ENCODE assay signal across 16 cellular contexts in genomic region chr4:110119880-110120279, GRCh38.
DNase-seq lines count a peak whose midpoint lies in the region; ATAC-seq, FAIRE-seq and TF ChIP-seq lines count a peak whose summit lies in the region.
"Had no signal": no experiment of that assay in that cellular context is flagged by ENCODE, and none has a peak within 500 bp of the region (broad histone marks: within the 10 kb centered on the region; RNA-seq: fewer than 3 reads in every experiment).

No MANE protein-coding gene starts in this region.

- POLR2A ChIA-PET in AG04449 (lab: Yijun Ruan, JAX) = interaction anchor here (0.9 kb wide), 1 partner anchor 29 kb away, joined by 4 read pairs; no protein-coding TSS in a partner anchor

- peak overlapping the region; percentile 51 for H3K4me2 ChIP-seq in astrocyte (ENCODE audit: low read length)

- H3K4me3 Mint-ChIP-seq in astrocyte (ENCODE audit: unreplicated experiment) = no peak overlapping the region
- H3K4me3 Mint-ChIP-seq: activated naive CD8-positive, alpha-beta T cell had no signal

- peak; percentile 71 for FAIRE-seq in astrocyte (lab: Jason Lieb, UNC)

- 79 to 89% methylated on average over 1 of the region's 1 CpG for WGBS in aorta, 2 donors

- peaks cover 3% of the 10 kb centered on the region for H3K36me3 Mint-ChIP-seq in astrocyte (ENCODE audit: low read depth, unreplicated experiment)

- no peak for TF ChIP-seq CTCF in AG04449 (IDR thresholded peaks at IDR 0.05; ENCODE audit: insufficient read depth, low read length, missing control alignments)
- TF ChIP-seq CTCF in astrocyte (IDR thresholded peaks at IDR 0.05; ENCODE audit: insufficient read depth, low read depth, low read length) = no peak

- no peak overlapping the region for H3K27ac Mint-ChIP-seq in astrocyte (ENCODE audit: unreplicated experiment)
- H3K27ac Mint-ChIP-seq: activated naive CD8-positive, alpha-beta T cell; progenitor cell of endocrine pancreas had no signal

- H3K9me3 ChIP-seq in astrocyte (ENCODE audit: insufficient read depth, low read depth, low read length) (no peaks in the 10 kb centered on the region), aorta (ENCODE audit: control insufficient read depth, low read length) (no peaks in the 10 kb centered on the region)
- H3K9me3 ChIP-seq: left lung, upper lobe of left lung had no signal

- no peak overlapping the region for H2AFZ ChIP-seq in astrocyte (ENCODE audit: low read depth, low read length)

- H3K36me3 ChIP-seq in astrocyte (ENCODE audit: insufficient read depth, low read length) = no peaks in the 10 kb centered on the region
- H3K36me3 ChIP-seq in aorta (ENCODE audit: control insufficient read depth in 1 of 2, insufficient read depth in 2 of 2, low read length in 1 of 2) = no peaks in the 10 kb centered on the region
- H3K36me3 ChIP-seq: left lung, upper lobe of left lung had no signal

- CTCF ChIA-PET in AG04449 (lab: Yijun Ruan, JAX) = interaction anchor here (0.6 to 1.3 kb wide), 3 partner anchors 9 to 398 kb away, joined by 3 to 4 read pairs (median 4); no protein-coding TSS in a partner anchor

- H3K79me2 ChIP-seq in astrocyte (ENCODE audit: insufficient read depth, low read length) = peaks cover 2% of the 10 kb centered on the region

- H3K9ac ChIP-seq in astrocyte (ENCODE audit: low read length) = no peak overlapping the region
- H3K9ac ChIP-seq: BLaER1 treated with 17β-estradiol and CSF1 and Interleukin-3, amounts not matched to agents 10 nM and 100 nM had no signal

- H3K9me3 Mint-ChIP-seq in astrocyte (ENCODE audit: unreplicated experiment) = no peaks in the 10 kb centered on the region

- DNase-seq in AG04449 (ENCODE audit: low read depth, low spot score) = peak; percentile 59
- peak; percentile 79 for DNase-seq in astrocyte (ENCODE audit: low read depth)
- DNase-seq in glomerular visceral epithelial cell (ENCODE audit: extremely low spot score) = peak; percentile 13
- DNase-seq in DMS79 (lab: John Stamatoyannopoulos, UW) = no peak
- no peak for DNase-seq in aorta
- no peak for DNase-seq in ureter (ENCODE audit: low spot score)
- DNase-seq: activated CD4-positive, alpha-beta T cell treated with anti-CD3 and anti-CD28 coated beads, Interleukin-2, amount 50 U/mL, for 48 hours; Karpas-422; left lung; NCI-H526 treated with DMSO at 0.1 percent for 48 hours had no signal

- H3K4me1 Mint-ChIP-seq in astrocyte (ENCODE audit: low read depth, unreplicated experiment) = peaks cover 7% of the 10 kb centered on the region

- H4K20me1 ChIP-seq in astrocyte (ENCODE audit: insufficient read depth, low read length) = peaks cover 3% of the 10 kb centered on the region
- H4K20me1 ChIP-seq: BLaER1 treated with 17β-estradiol and CSF1 and Interleukin-3, amounts not matched to agents 10 nM and 100 nM had no signal

- intact Hi-C loops in aorta (cut with DNase I) = no loop called here

- H3K4me1 ChIP-seq in astrocyte (ENCODE audit: insufficient read depth, low read length) (peaks cover 6% of the 10 kb centered on the region), aorta (ENCODE audit: control insufficient read depth in 1 of 2, insufficient read depth in 2 of 2, low read length in 2 of 2) (no peaks in the 10 kb centered on the region)

- H3K27me3 ChIP-seq in astrocyte (ENCODE audit: insufficient read depth, low read length) (no peaks in the 10 kb centered on the region), aorta (ENCODE audit: control insufficient read depth in 1 of 2, insufficient read depth in 2 of 2, low read length in 1 of 2) (no peaks in the 10 kb centered on the region)
- H3K27me3 ChIP-seq: BLaER1 treated with 17β-estradiol and CSF1 and Interleukin-3, amounts not matched to agents 10 nM and 100 nM; left lung; upper lobe of left lung had no signal

- H3K27ac ChIP-seq in astrocyte (ENCODE audit: low read depth, low read length) (no peak overlapping the region), aorta (ENCODE audit: low read depth in 1 of 2, low read length in 2 of 2) (no peak overlapping the region)
- H3K27ac ChIP-seq: BLaER1 treated with 17β-estradiol and CSF1 and Interleukin-3, amounts not matched to agents 10 nM and 100 nM; left lung; upper lobe of left lung had no signal

- ATAC-seq in GM21786 (IDR thresholded peaks at IDR 0.05; ENCODE audit: unreplicated experiment) (peak; percentile 14), aorta (ENCODE audit: low FRiP score) (no peak), HG03045 (IDR thresholded peaks at IDR 0.05; ENCODE audit: unreplicated experiment) (no peak)

- no peak overlapping the region for H3K4me3 ChIP-seq in AG04449 (ENCODE audit: low read depth, low read length)
- no peak overlapping the region for H3K4me3 ChIP-seq in astrocyte (ENCODE audit: insufficient read depth, low read depth, low read length)
- H3K4me3 ChIP-seq in aorta (ENCODE audit: low read length in 2 of 2) = no peak overlapping the region
- H3K4me3 ChIP-seq: BLaER1 treated with 17β-estradiol and CSF1 and Interleukin-3, amounts not matched to agents 10 nM and 100 nM; left lung; upper lobe of left lung had no signal

- no peaks in the 10 kb centered on the region for H3K27me3 Mint-ChIP-seq in astrocyte (ENCODE audit: low read depth, unreplicated experiment)
- H3K27me3 Mint-ChIP-seq: activated naive CD8-positive, alpha-beta T cell; progenitor cell of endocrine pancreas had no signal

Comparison
In these comparisons a context has a peak if more than half of its experiments do, and no peak if none do; other contexts are left out.
1. DNase-seq: peak in AG04449 (single experiment), astrocyte (single experiment) and glomerular visceral epithelial cell (single experiment); none in DMS79 (single experiment), aorta (0 of 2) and ureter (single experiment).